In genomic region chrX:29851971-29852605, GRCh38 we compare ENCODE assay signal across 2 cellular contexts.
A peak's percentile ranks its signal among the peaks of the same experiment; 100 is the strongest.
TF ChIP-seq lines count a peak whose summit lies in the region.

No MANE protein-coding gene starts in this region.

TF ChIP-seq in A549, 52 proteins besides CTCF, POLR2A, EP300 and RAD21 (continued from another document):
- TF ChIP-seq, protein P1, sequence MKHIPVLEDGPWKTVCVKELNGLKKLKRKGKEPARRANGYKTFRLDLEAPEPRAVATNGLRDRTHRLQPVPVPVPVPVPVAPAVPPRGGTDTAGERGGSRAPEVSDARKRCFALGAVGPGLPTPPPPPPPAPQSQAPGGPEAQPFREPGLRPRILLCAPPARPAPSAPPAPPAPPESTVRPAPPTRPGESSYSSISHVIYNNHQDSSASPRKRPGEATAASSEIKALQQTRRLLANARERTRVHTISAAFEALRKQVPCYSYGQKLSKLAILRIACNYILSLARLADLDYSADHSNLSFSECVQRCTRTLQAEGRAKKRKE (CRISPR knock-in tag; IDR thresholded peaks at IDR 0.05; ENCODE audit: low read depth) = no peak
- no peak for TF ChIP-seq EHF (CRISPR knock-in tag; IDR thresholded peaks at IDR 0.05)

TF ChIP-seq in SK-N-SH, 30 proteins besides CTCF, POLR2A, EP300 and RAD21 (continued from another document):
- TF ChIP-seq, protein P2, sequence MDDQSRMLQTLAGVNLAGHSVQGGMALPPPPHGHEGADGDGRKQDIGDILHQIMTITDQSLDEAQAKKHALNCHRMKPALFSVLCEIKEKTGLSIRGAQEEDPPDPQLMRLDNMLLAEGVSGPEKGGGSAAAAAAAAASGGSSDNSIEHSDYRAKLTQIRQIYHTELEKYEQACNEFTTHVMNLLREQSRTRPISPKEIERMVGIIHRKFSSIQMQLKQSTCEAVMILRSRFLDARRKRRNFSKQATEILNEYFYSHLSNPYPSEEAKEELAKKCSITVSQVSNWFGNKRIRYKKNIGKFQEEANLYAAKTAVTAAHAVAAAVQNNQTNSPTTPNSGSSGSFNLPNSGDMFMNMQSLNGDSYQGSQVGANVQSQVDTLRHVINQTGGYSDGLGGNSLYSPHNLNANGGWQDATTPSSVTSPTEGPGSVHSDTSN (IDR thresholded peaks at IDR 0.05) = peak; percentile 66
- TF ChIP-seq FOXM1 (IDR thresholded peaks at IDR 0.05; ENCODE audit: low read depth) = no peak
- no peak for TF ChIP-seq ZBTB33 (IDR thresholded peaks at IDR 0.05; ENCODE audit: borderline replicate concordance, low read depth)
- no peak for TF ChIP-seq GABPA (IDR thresholded peaks at IDR 0.05; ENCODE audit: low read depth)
- peak; percentile 25; the same call in 1 of the 2 replicates for TF ChIP-seq TCF12 (IDR thresholded peaks at IDR 0.05)
- no peak for TF ChIP-seq USF1 (IDR thresholded peaks at IDR 0.05; ENCODE audit: borderline replicate concordance, low read depth)
TF ChIP-seq in SK-N-SH: peak in this region for 4.
